In genomic region chr5:56183507-56183906, GRCh38 we compare ENCODE assay signal across 1 cellular context.
TF ChIP-seq lines count a peak whose summit lies in the region.

No MANE protein-coding gene starts in this region.

TF ChIP-seq in IMR-90, 13 proteins besides CTCF, POLR2A, EP300 and RAD21 (continued from another document):
- TF ChIP-seq, protein P1, sequence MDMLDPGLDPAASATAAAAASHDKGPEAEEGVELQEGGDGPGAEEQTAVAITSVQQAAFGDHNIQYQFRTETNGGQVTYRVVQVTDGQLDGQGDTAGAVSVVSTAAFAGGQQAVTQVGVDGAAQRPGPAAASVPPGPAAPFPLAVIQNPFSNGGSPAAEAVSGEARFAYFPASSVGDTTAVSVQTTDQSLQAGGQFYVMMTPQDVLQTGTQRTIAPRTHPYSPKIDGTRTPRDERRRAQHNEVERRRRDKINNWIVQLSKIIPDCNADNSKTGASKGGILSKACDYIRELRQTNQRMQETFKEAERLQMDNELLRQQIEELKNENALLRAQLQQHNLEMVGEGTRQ (IDR thresholded peaks at IDR 0.05; ENCODE audit: low read depth, low read length): no peak
- no peak for TF ChIP-seq RCOR1 (IDR thresholded peaks at IDR 0.05; ENCODE audit: insufficient replicate concordance, low read length)
- TF ChIP-seq CHD1 (IDR thresholded peaks at IDR 0.05; ENCODE audit: low read depth, low read length): no peak
